ENCODE assay signal across 10 cellular contexts in genomic region chr14:53963491-53964227, GRCh38. TPM values are rescaled to one million over a fixed set of nuclear protein-coding genes. Genes with fewer than 3 reads are reported as not detected.
DNase-seq lines count a peak whose midpoint lies in the region; FAIRE-seq and TF ChIP-seq lines count a peak whose summit lies in the region.
"Had no signal": no experiment of that assay in that cellular context is flagged by ENCODE, and none has a peak within 500 bp of the region (broad histone marks: within the 10 kb centered on the region; RNA-seq: fewer than 3 reads in every experiment).

No MANE protein-coding gene starts in this region.

- in situ Hi-C loops in mammary epithelial cell (cut with MboI; ENCODE audit: low sequenced_read_pairs in 2 of 2): no loop called here

- 25% methylated on average over 37 of the region's 45 CpGs for WGBS in mammary epithelial cell (ENCODE audit: low coverage, missing lambda C conversion rate)

- FAIRE-seq in H54 (lab: Jason Lieb, UNC): no peak

- H3K27me3 ChIP-seq in mammary epithelial cell (ENCODE audit: insufficient read depth, low read length) (no peaks in the 10 kb centered on the region), tibial artery (no peaks in the 10 kb centered on the region)

- H3K36me3 ChIP-seq in mammary epithelial cell (ENCODE audit: insufficient read depth, low read length): no peaks in the 10 kb centered on the region
- H3K36me3 ChIP-seq in tibial artery: no peaks in the 10 kb centered on the region

- peak overlapping the region; percentile 98 for H3K4me2 ChIP-seq in mammary epithelial cell (ENCODE audit: insufficient read depth, low read depth, low read length)

- intact Hi-C loops in mammary epithelial cell (cut with micrococcal nuclease): no loop called here
- intact Hi-C loops in tibial artery (cut with DNase I; ENCODE audit: low total_unique reads): no loop called here

- peak overlapping the region; percentile 93 for H2AFZ ChIP-seq in mammary epithelial cell (ENCODE audit: low read depth, low read length)

- CTCF ChIA-PET in mammary epithelial cell (lab: Charles Lee; ENCODE audit: low non-redundant PET): no interaction called here

- H3K9me3 ChIP-seq in mammary epithelial cell (replicated peaks; ENCODE audit: insufficient read depth, low read length) (no peaks in the 10 kb centered on the region), tibial artery (no peaks in the 10 kb centered on the region)

- H4K20me1 ChIP-seq in mammary epithelial cell (ENCODE audit: insufficient read depth, low read length): no peaks in the 10 kb centered on the region

- DNase-seq in SIG-M5 treated with dmso at 0.1 percent for 504 hours (lab: John Stamatoyannopoulos, UW; ENCODE audit: unreplicated experiment): peak; percentile 21
- DNase-seq in SIG-M5 (lab: John Stamatoyannopoulos, UW): no peak
- no peak for DNase-seq in mammary epithelial cell
- DNase-seq in kidney tubule cell (ENCODE audit: low spot score): peak; percentile 51
- peak; percentile 55 to 74 for DNase-seq in tibial artery
- no peak for DNase-seq in NCI-H774 (lab: John Stamatoyannopoulos, UW)
- no peak for DNase-seq in SHP77 treated with DMSO at 0.1 percent for 48 hours (lab: John Stamatoyannopoulos, UW)
- no peak for DNase-seq in H54 (ENCODE audit: insufficient read length, low spot score)
- DNase-seq: occipital lobe had no signal

- H3K9ac ChIP-seq in mammary epithelial cell (ENCODE audit: insufficient read depth, low read length): no peak overlapping the region

- BruUV-seq in mammary epithelial cell (replicated peaks; lab: Mats Ljungman, UMichigan): no TSS peak

- TF ChIP-seq POLR2A in H54 (IDR thresholded peaks at IDR 0.05; ENCODE audit: low read depth, low read length): no peak

- no peaks in the 10 kb centered on the region for H3K79me2 ChIP-seq in mammary epithelial cell (ENCODE audit: insufficient read depth, low read length)

- H3K27ac ChIP-seq in mammary epithelial cell (ENCODE audit: insufficient read depth, low read depth, low read length) (no peak overlapping the region), tibial artery (no peak overlapping the region)

- peak overlapping the region; percentile 20 to 51 (median 23) for H3K4me3 ChIP-seq in mammary epithelial cell (replicated peaks in 1 of 3; ENCODE audit: insufficient read depth in 1 of 3, low read depth in 2 of 3, low read length in 3 of 3)
- H3K4me3 ChIP-seq in tibial artery: peak overlapping the region; percentile 43 to 57

- H3K4me1 ChIP-seq in mammary epithelial cell (ENCODE audit: insufficient read depth, low read length) (peaks cover 11% of the 10 kb centered on the region), tibial artery (peaks cover 0 to 14% (median 9%) of the 10 kb centered on the region in 4 donors)

- TF ChIP-seq CTCF in mammary epithelial cell (conservative IDR thresholded peaks at IDR 0.05 in 1 of 2, IDR thresholded peaks at IDR 0.05 in 1 of 2; ENCODE audit: extremely low read depth in 1 of 2, insufficient read depth in 1 of 2, low read depth in 1 of 2, low read length in 2 of 2): peak; percentile 37 to 53
- peak; percentile 46 to 53 for TF ChIP-seq CTCF in tibial artery (IDR thresholded peaks at IDR 0.05)

- dilution Hi-C loops in mammary epithelial cell (cut with HindIII; ENCODE audit: low sequenced_read_pairs): no loop called here

RNA-seq across cellular contexts. Expression of gene BMP4, which starts 7.0 kb away (rescaled TPM):
- total RNA-seq in mammary epithelial cell: 1 to 10 TPM; 1.2 to 1.9 TPM
- 7.5 TPM for polyA plus RNA-seq in mammary epithelial cell
- polyA minus RNA-seq in mammary epithelial cell: 4.6 TPM
- total RNA-seq: activated CD8-positive, alpha-beta memory T cell treated with anti-CD3 and anti-CD28 coated beads for 36 hours had no signal

Comparison
In these comparisons a context has a peak if more than half of its experiments do, and no peak if none do; other contexts are left out.
1. DNase-seq: peak in SIG-M5 treated with dmso at 0.1 percent for 504 hours (single experiment), kidney tubule cell (single experiment) and tibial artery (2 of 2); none in SIG-M5 (single experiment), mammary epithelial cell (single experiment), NCI-H774 (single experiment), SHP77 treated with DMSO at 0.1 percent for 48 hours (single experiment) and H54 (single experiment).